In genomic region chr13:50692396-50692915, GRCh38 we compare ENCODE assay signal across 16 cellular contexts.
DNase-seq lines count a peak whose midpoint lies in the region; ATAC-seq and TF ChIP-seq lines count a peak whose summit lies in the region.
"Had no signal": no experiment of that assay in that cellular context is flagged by ENCODE, and none has a peak within 500 bp of the region (broad histone marks: within the 10 kb centered on the region; RNA-seq: fewer than 3 reads in every experiment).

No MANE protein-coding gene starts in this region.

- H3K4me3 ChIP-seq in cardiac muscle cell (no peak overlapping the region), right cardiac atrium (ENCODE audit: low read length) (no peak overlapping the region), smooth muscle cell (no peak overlapping the region), spleen (no peak overlapping the region)
- H3K4me3 ChIP-seq: BLaER1, K562 had no signal

- H3K4me3 Mint-ChIP-seq in mesothelial cell of epicardium = no peak overlapping the region
- no peak overlapping the region for H3K4me3 Mint-ChIP-seq in activated T-cell treated with anti-CD3 and anti-CD28 coated beads, Interleukin-2, amount 50 U/mL, for 24 hours
- H3K4me3 Mint-ChIP-seq: CD8-positive, alpha-beta T cell had no signal

- DNase-seq in cardiac muscle cell (ENCODE audit: low read depth in 1 of 2, low spot score in 1 of 2) = no peak
- no peak for DNase-seq in right cardiac atrium
- DNase-seq in mesothelial cell of epicardium (ENCODE audit: low spot score in 2 of 2, unreplicated experiment in 2 of 2) = no peak
- DNase-seq in smooth muscle cell (lab: John Stamatoyannopoulos, UW; ENCODE audit: unreplicated experiment) = no peak
- DNase-seq in spleen = no peak
- no peak for DNase-seq in NCI-H774 (lab: John Stamatoyannopoulos, UW)
- no peak for DNase-seq in activated T-cell treated with anti-CD3 and anti-CD28 coated beads, Interleukin-2, amount 50 U/mL, for 24 hours
- DNase-seq: 8988T; CD8-positive, alpha-beta T cell; DMS79; NCI-H187 treated with DMSO at 0.1 percent for 48 hours; NCI-H446 had no signal

- H3K4me2 ChIP-seq in smooth muscle cell = peak overlapping the region; percentile 77
- H3K4me2 ChIP-seq: BLaER1 had no signal

- H3K36me3 Mint-ChIP-seq in mesothelial cell of epicardium = no peaks in the 10 kb centered on the region
- H3K36me3 Mint-ChIP-seq in activated T-cell treated with anti-CD3 and anti-CD28 coated beads, Interleukin-2, amount 50 U/mL, for 24 hours (ENCODE audit: low read depth) = no peaks in the 10 kb centered on the region
- H3K36me3 Mint-ChIP-seq: CD8-positive, alpha-beta T cell had no signal

- no peaks in the 10 kb centered on the region for H3K27me3 Mint-ChIP-seq in mesothelial cell of epicardium (ENCODE audit: low read depth)
- no peaks in the 10 kb centered on the region for H3K27me3 Mint-ChIP-seq in activated T-cell treated with anti-CD3 and anti-CD28 coated beads, Interleukin-2, amount 50 U/mL, for 24 hours

- H3K27ac ChIP-seq in cardiac muscle cell = peak overlapping the region; percentile 61
- H3K27ac ChIP-seq in right cardiac atrium (ENCODE audit: low read length) = no peak overlapping the region
- peak overlapping the region; percentile 53 for H3K27ac ChIP-seq in VCaP
- H3K27ac ChIP-seq in smooth muscle cell (ENCODE audit: low read depth) = peak overlapping the region; percentile 73
- no peak overlapping the region for H3K27ac ChIP-seq in spleen
- H3K27ac ChIP-seq: BLaER1 had no signal

- TF ChIP-seq CTCF in cardiac muscle cell (IDR thresholded peaks at IDR 0.05; ENCODE audit: low read depth, low read length) (no peak), VCaP (conservative IDR thresholded peaks at IDR 0.05) (no peak), mesothelial cell of epicardium (IDR thresholded peaks at IDR 0.05; ENCODE audit: unreplicated experiment) (no peak), smooth muscle cell (IDR thresholded peaks at IDR 0.05; ENCODE audit: borderline replicate concordance, insufficient read depth, poor library complexity, severe bottlenecking) (no peak), spleen (IDR thresholded peaks at IDR 0.05 in 8 of 11, conservative IDR thresholded peaks at IDR 0.05 in 3 of 11) (no peak)

- intact Hi-C loops in right cardiac atrium (cut with DNase I) = no loop called here
- intact Hi-C loops in spleen (cut with DNase I; ENCODE audit: low total_unique reads) = no loop called here

- H3K27me3 ChIP-seq in cardiac muscle cell = no peaks in the 10 kb centered on the region
- no peaks in the 10 kb centered on the region for H3K27me3 ChIP-seq in right cardiac atrium (ENCODE audit: control insufficient read depth, insufficient read depth)
- H3K27me3 ChIP-seq in smooth muscle cell (ENCODE audit: low read depth) = peaks cover 12% of the 10 kb centered on the region
- no peaks in the 10 kb centered on the region for H3K27me3 ChIP-seq in spleen (replicated peaks in 1 of 7)
- H3K27me3 ChIP-seq: BLaER1 had no signal

- no peak overlapping the region for H2AFZ ChIP-seq in smooth muscle cell (ENCODE audit: low read depth)

- H3K4me1 ChIP-seq in cardiac muscle cell (ENCODE audit: low read depth) = peaks cover 44% of the 10 kb centered on the region
- peaks cover 5% of the 10 kb centered on the region for H3K4me1 ChIP-seq in right cardiac atrium (ENCODE audit: control insufficient read depth, insufficient read depth, low read length)
- peaks cover 37% of the 10 kb centered on the region for H3K4me1 ChIP-seq in smooth muscle cell (ENCODE audit: low read depth)
- H3K4me1 ChIP-seq in spleen = peaks cover 0 to 17% (median 3%) of the 10 kb centered on the region in 6 donors

- no peaks in the 10 kb centered on the region for H3K9me3 Mint-ChIP-seq in mesothelial cell of epicardium
- no peaks in the 10 kb centered on the region for H3K9me3 Mint-ChIP-seq in activated T-cell treated with anti-CD3 and anti-CD28 coated beads, Interleukin-2, amount 50 U/mL, for 24 hours
- H3K9me3 Mint-ChIP-seq: CD8-positive, alpha-beta T cell had no signal

- H3K79me2 ChIP-seq in smooth muscle cell (ENCODE audit: low read depth) = no peaks in the 10 kb centered on the region

- ATAC-seq in right cardiac atrium = no peak
- ATAC-seq: CD8-positive, alpha-beta T cell; HCT116 had no signal

- no peak for TF ChIP-seq POLR2A in spleen (IDR thresholded peaks at IDR 0.05)

- no peaks in the 10 kb centered on the region for H3K9me3 ChIP-seq in cardiac muscle cell (ENCODE audit: low read depth)
- no peaks in the 10 kb centered on the region for H3K9me3 ChIP-seq in right cardiac atrium (ENCODE audit: control insufficient read depth, low read length)
- no peaks in the 10 kb centered on the region for H3K9me3 ChIP-seq in smooth muscle cell (replicated peaks; ENCODE audit: low read depth)
- H3K9me3 ChIP-seq in spleen = no peaks in the 10 kb centered on the region

- peaks cover 42% of the 10 kb centered on the region for H3F3A ChIP-seq in smooth muscle cell (ENCODE audit: low read depth)

- H3K36me3 ChIP-seq in cardiac muscle cell (no peaks in the 10 kb centered on the region), smooth muscle cell (ENCODE audit: low read depth) (no peaks in the 10 kb centered on the region), spleen (no peaks in the 10 kb centered on the region)
- H3K36me3 ChIP-seq: BLaER1 had no signal

- no peaks in the 10 kb centered on the region for H4K20me1 ChIP-seq in smooth muscle cell (ENCODE audit: low read depth)
- H4K20me1 ChIP-seq: BLaER1 had no signal

- peaks cover 44% of the 10 kb centered on the region for H3K4me1 Mint-ChIP-seq in mesothelial cell of epicardium
- no peaks in the 10 kb centered on the region for H3K4me1 Mint-ChIP-seq in activated T-cell treated with anti-CD3 and anti-CD28 coated beads, Interleukin-2, amount 50 U/mL, for 24 hours (ENCODE audit: low read depth)

- H3K9ac ChIP-seq in smooth muscle cell (ENCODE audit: low read depth) = no peak overlapping the region
- H3K9ac ChIP-seq: BLaER1 had no signal

- peak overlapping the region; percentile 2 for H3K27ac Mint-ChIP-seq in mesothelial cell of epicardium
- H3K27ac Mint-ChIP-seq in activated T-cell treated with anti-CD3 and anti-CD28 coated beads, Interleukin-2, amount 50 U/mL, for 24 hours = no peak overlapping the region
- H3K27ac Mint-ChIP-seq: CD8-positive, alpha-beta T cell had no signal

Comparison
In these comparisons a context has a peak if more than half of its experiments do, and no peak if none do; other contexts are left out.
1. H3K27ac ChIP-seq: peak in cardiac muscle cell (single experiment), VCaP (single experiment) and smooth muscle cell (single experiment); none in right cardiac atrium (single experiment) and spleen (0 of 8).